In genomic region chr1:85707267-85707989, GRCh38 we compare ENCODE assay signal across 8 cellular contexts. TPM values are rescaled to one million over a fixed set of nuclear protein-coding genes. Genes with fewer than 3 reads are reported as not detected.
DNase-seq lines count a peak whose midpoint lies in the region; ATAC-seq and TF ChIP-seq lines count a peak whose summit lies in the region.

No MANE protein-coding gene starts in this region.

- H3K4me1 ChIP-seq in mucosa of rectum (ENCODE audit: control insufficient read depth in 2 of 2, insufficient read depth in 2 of 2, low read length in 2 of 2): peaks cover 14 to 17% of the 10 kb centered on the region in 2 donors

- H3K36me3 Mint-ChIP-seq in mesothelial cell of epicardium: peaks cover 24% of the 10 kb centered on the region

- H3K9me3 Mint-ChIP-seq in mesothelial cell of epicardium: peaks cover 5% of the 10 kb centered on the region

- no peak for TF ChIP-seq CTCF in astrocyte of the spinal cord (IDR thresholded peaks at IDR 0.05; ENCODE audit: low read depth, low read length)
- no peak for TF ChIP-seq CTCF in GM13976 (IDR thresholded peaks at IDR 0.05; ENCODE audit: borderline replicate concordance, control extremely low read depth, extremely low read depth, insufficient read depth, missing control alignments)
- TF ChIP-seq CTCF in mesothelial cell of epicardium (IDR thresholded peaks at IDR 0.05; ENCODE audit: unreplicated experiment): no peak

- peak overlapping the region; percentile 85 to 91 for H3K27ac ChIP-seq in mucosa of rectum (ENCODE audit: low read depth in 2 of 2, low read length in 2 of 2)

- no peak for DNase-seq in astrocyte of the spinal cord (ENCODE audit: low read depth, low spot score)
- no peak for DNase-seq in GM13976 (ENCODE audit: low spot score)
- DNase-seq in NCI-H2171 (lab: John Stamatoyannopoulos, UW): no peak
- no peak for DNase-seq in mesothelial cell of epicardium (ENCODE audit: low spot score in 2 of 2, unreplicated experiment in 2 of 2)

- peaks cover 3 to 8% of the 10 kb centered on the region in 2 donors for H3K36me3 ChIP-seq in mucosa of rectum (ENCODE audit: control insufficient read depth in 2 of 2, insufficient read depth in 2 of 2, low read length in 2 of 2)

- H3K27me3 Mint-ChIP-seq in mesothelial cell of epicardium (ENCODE audit: low read depth): no peaks in the 10 kb centered on the region

- in situ Hi-C loops in astrocyte of the spinal cord (cut with HindIII; ENCODE audit: low sequenced_read_pairs) (no loop called here), GM13976 (cut with MboI; ENCODE audit: low sequenced_read_pairs, unreplicated experiment) (loop anchor here (25.0 kb wide), 1 partner anchor 395 kb away; no protein-coding TSS in a partner anchor)

- no peak overlapping the region for H3K4me3 Mint-ChIP-seq in mesothelial cell of epicardium

- H3K27me3 ChIP-seq in mucosa of rectum (ENCODE audit: control insufficient read depth in 2 of 2, insufficient read depth in 2 of 2, low read length in 2 of 2): no peaks in the 10 kb centered on the region

- no peak overlapping the region for H3K27ac Mint-ChIP-seq in mesothelial cell of epicardium

- ATAC-seq in GM18907 (IDR thresholded peaks at IDR 0.05; ENCODE audit: unreplicated experiment) (peak; percentile 37), HG03103 (IDR thresholded peaks at IDR 0.05; ENCODE audit: low read depth, unreplicated experiment) (peak; percentile 26), GM21526 (IDR thresholded peaks at IDR 0.05; ENCODE audit: low FRiP score, unreplicated experiment) (no peak)

- H3K4me1 Mint-ChIP-seq in mesothelial cell of epicardium: peaks cover 7% of the 10 kb centered on the region

- H3K4me3 ChIP-seq in astrocyte of the spinal cord (ENCODE audit: low read depth, low read length) (peak overlapping the region; percentile 67), mucosa of rectum (ENCODE audit: low read length in 2 of 2) (peak overlapping the region; percentile 90 to 96)

- H3K9ac ChIP-seq in mucosa of rectum (ENCODE audit: low read depth in 1 of 2, low read length in 2 of 2): peak overlapping the region; percentile 81 to 87

- H3K9me3 ChIP-seq in mucosa of rectum (ENCODE audit: control insufficient read depth in 2 of 2, low read length in 2 of 2): no peaks in the 10 kb centered on the region

RNA-seq across cellular contexts. Expression of gene ZNHIT6, which starts 0.8 kb away (rescaled TPM):
- 20.0 to 21.6 TPM (median 20.2 TPM) in 3 replicates for total RNA-seq in mesothelial cell of epicardium
